1 cellular context compared by ENCODE assay signal in the genomic region with DNA sequence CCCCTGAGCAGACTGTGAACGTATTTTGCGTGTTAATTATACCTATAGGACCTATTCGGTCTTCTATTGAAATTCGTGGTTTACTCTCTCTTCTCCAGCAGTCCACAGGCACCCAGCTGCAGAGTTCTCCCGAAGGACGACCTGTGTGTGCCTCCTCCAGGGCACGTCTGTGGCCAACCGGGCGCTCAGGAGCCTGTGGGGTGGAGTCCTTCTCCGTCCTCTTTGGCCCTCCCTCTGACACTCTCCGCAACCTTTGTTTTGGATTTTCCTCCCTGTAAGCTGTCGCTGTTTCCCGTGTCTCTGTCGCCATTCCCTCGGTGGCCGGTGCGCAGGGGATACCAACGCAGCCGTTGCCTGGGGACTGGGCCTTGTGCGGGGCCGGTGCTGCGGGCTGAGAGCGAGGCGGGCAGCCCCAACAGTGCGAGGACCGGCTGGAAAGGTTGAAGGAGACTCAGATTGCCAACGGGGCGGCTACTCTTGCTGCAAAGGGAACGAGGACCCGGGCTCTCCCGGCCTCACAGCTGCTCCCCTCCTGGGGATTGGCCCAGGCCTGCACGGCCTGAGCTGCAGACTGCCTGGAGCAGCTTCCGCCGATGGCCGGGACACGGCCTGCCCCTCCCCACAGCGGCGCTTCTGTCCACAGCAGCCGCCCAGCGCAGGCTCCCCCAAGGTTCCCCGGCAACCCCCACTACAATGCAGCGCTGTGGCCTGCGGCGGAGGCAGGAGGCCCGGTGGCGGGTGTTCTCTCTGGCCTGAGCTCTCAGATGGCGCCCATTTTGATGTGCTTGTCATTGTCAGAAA.
TF ChIP-seq lines count a peak whose summit lies in the region.

No MANE protein-coding gene starts in this region.

TF ChIP-seq in SK-N-SH treated with all-trans-retinoic acid at 6 μM for 48 hours, 23 proteins besides CTCF, POLR2A, EP300 and RAD21 (continued from another document):
- TF ChIP-seq ISL1 (CRISPR knock-in tag; IDR thresholded peaks at IDR 0.05) = no peak
- TF ChIP-seq TCF4 (CRISPR knock-in tag; IDR thresholded peaks at IDR 0.05; ENCODE audit: borderline replicate concordance) = no peak
- TF ChIP-seq SNAI2 (CRISPR knock-in tag; IDR thresholded peaks at IDR 0.05) = no peak
